ENCODE assay signal across 8 cellular contexts in the genomic region with DNA sequence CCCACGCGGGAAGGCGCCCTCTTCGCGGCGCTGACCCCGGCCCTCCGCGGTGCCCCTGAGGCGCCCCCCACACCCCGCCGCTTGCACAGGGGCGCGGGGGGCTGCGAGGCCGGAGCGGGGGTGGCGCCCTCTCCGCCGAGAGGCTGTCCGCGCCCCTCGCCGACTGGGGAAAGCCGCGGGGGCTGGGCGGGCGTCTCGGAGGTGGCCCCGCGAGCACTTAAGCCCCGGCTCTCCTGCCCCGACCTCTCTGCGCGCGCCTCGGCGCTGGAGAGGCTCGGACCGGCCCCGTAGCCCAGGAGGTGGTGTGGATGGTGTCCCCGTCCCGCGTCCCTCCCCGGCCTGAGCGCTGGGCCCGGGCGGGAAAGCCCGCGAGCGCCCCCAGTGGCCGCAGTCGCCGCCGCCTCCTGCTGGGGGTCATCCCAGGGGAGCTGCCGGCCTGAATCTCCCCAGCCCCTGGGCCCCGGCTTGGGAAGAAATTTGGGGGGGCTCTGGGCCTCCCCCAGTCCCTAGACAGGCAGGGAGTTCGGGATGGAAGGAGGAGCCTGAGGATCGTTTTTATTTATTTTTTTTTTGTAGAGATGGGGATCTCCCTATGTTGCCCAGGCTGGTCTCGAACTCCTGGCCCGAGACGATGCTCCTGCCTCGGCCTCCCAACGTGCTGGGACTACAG. TPM values are rescaled to one million over a fixed set of nuclear protein-coding genes. Genes with fewer than 3 reads are reported as not detected.
DNase-seq lines count a peak whose midpoint lies in the region; ATAC-seq and TF ChIP-seq lines count a peak whose summit lies in the region.

No MANE protein-coding gene starts in this region.

- H3K4me3 ChIP-seq in OCI-LY7 (ENCODE audit: low read depth, low read length, poor library complexity, severe bottlenecking) (no peak overlapping the region), foreskin fibroblast (ENCODE audit: low read depth in 1 of 2, low read length in 2 of 2) (peak overlapping the region in 1 of 2 donors; percentile 59), neuron (ENCODE audit: low read length) (peak overlapping the region; percentile 52), thoracic aorta (peak overlapping the region; percentile 98)

- no peaks in the 10 kb centered on the region for H3K27me3 ChIP-seq in neuron (ENCODE audit: insufficient read depth, low read length)
- no peaks in the 10 kb centered on the region for H3K27me3 ChIP-seq in thoracic aorta (replicated peaks; ENCODE audit: insufficient read depth)

- no peak overlapping the region for H2AFZ ChIP-seq in OCI-LY7 (ENCODE audit: low read length)
- H2AFZ ChIP-seq in neuron (ENCODE audit: low read depth, low read length), result no peak overlapping the region

- ATAC-seq in thoracic aorta (ENCODE audit: insufficient number of reproducible peaks, low FRiP score, low read depth), result no peak

- H3K4me1 ChIP-seq in OCI-LY7 (ENCODE audit: insufficient read depth, low read length, poor library complexity, severe bottlenecking), result no peaks in the 10 kb centered on the region
- peaks cover 45% of the 10 kb centered on the region for H3K4me1 ChIP-seq in neuron (ENCODE audit: insufficient read depth, low read length)
- peaks cover 13 to 44% of the 10 kb centered on the region in 2 donors for H3K4me1 ChIP-seq in thoracic aorta (ENCODE audit: control insufficient read depth in 1 of 2, low read depth in 2 of 2)

- no peaks in the 10 kb centered on the region for H4K20me1 ChIP-seq in OCI-LY7 (ENCODE audit: insufficient read depth, low read length)

- H3K79me2 ChIP-seq in OCI-LY7 (ENCODE audit: insufficient read depth, low read depth, low read length), result no peaks in the 10 kb centered on the region

- POLR2A ChIA-PET in OCI-LY7 (lab: Charles Lee), result interaction anchor here (0.6 kb wide), 1 partner anchor 886 kb away, joined by 3 read pairs; no protein-coding TSS in a partner anchor

- no peak overlapping the region for H3K27ac ChIP-seq in OCI-LY7 (ENCODE audit: low read depth, low read length, poor library complexity, severe bottlenecking)
- H3K27ac ChIP-seq in thoracic aorta, result peak overlapping the region; percentile 99

- H3K9me2 ChIP-seq in OCI-LY7 (ENCODE audit: insufficient read depth, low read length), result no peaks in the 10 kb centered on the region

- H3K36me3 ChIP-seq in OCI-LY7 (ENCODE audit: insufficient read depth, low read length) (no peaks in the 10 kb centered on the region), neuron (ENCODE audit: insufficient read depth, low read length) (peaks cover 5% of the 10 kb centered on the region), thoracic aorta (no peaks in the 10 kb centered on the region)

- CTCF ChIA-PET in OCI-LY7 (lab: Charles Lee; ENCODE audit: unreplicated experiment), result no interaction called here

- no TSS peak for BruUV-seq in OCI-LY7 (replicated peaks; lab: Mats Ljungman, UMichigan)

- H3K4me2 ChIP-seq in OCI-LY7 (ENCODE audit: low read length), result no peak overlapping the region; the same call in 1 of the 2 replicates

- DNase-seq in AG08396 (ENCODE audit: low spot score), result peak; percentile 94
- peak; percentile 85 for DNase-seq in GM19240 (ENCODE audit: insufficient read length, low spot score)
- peak; percentile 25 for DNase-seq in OCI-LY7 (ENCODE audit: low spot score)
- peak; percentile 59 for DNase-seq in activated T-helper 9 cell treated with anti-CD3 and anti-CD28 coated beads, Interleukin-2, amount 50 U/mL, for 16 hours (ENCODE audit: low read depth)
- peak in 1 of 2 donors; percentile 78 for DNase-seq in foreskin fibroblast
- DNase-seq in thoracic aorta (ENCODE audit: low spot score), result no peak
- no peak for DNase-seq in SHP77 treated with DMSO at 0.1 percent for 48 hours (lab: John Stamatoyannopoulos, UW)

- H3K9me3 ChIP-seq in OCI-LY7 (ENCODE audit: low read length) (no peaks in the 10 kb centered on the region), neuron (ENCODE audit: low read length) (no peaks in the 10 kb centered on the region), thoracic aorta (no peaks in the 10 kb centered on the region)

- TF ChIP-seq CTCF in OCI-LY7 (conservative IDR thresholded peaks at IDR 0.05; ENCODE audit: low read length) (peak; percentile 74), foreskin fibroblast (IDR thresholded peaks at IDR 0.05; ENCODE audit: low read depth, low read length) (peak; percentile 57), thoracic aorta (IDR thresholded peaks at IDR 0.05) (peak; percentile 97)

- intact Hi-C loops in OCI-LY7 (cut with micrococcal nuclease; ENCODE audit: unreplicated experiment), result no loop called here

RNA-seq across cellular contexts. Expression of gene HES4, which starts 1.9 kb away (rescaled TPM):
- not detected in 2 replicates for total RNA-seq in OCI-LY7 (2014; rRNA removed; shearing (Covaris generic))
- total RNA-seq in OCI-LY7 (2022) (not detected in 2 replicates), thoracic aorta (10 to 100 TPM; 50.1 to 98.8 TPM)

RNA-seq across cellular contexts. Expression of gene ISG15, which starts 11.5 kb away (rescaled TPM):
- 99.9 and 110 TPM in 2 replicates for total RNA-seq in OCI-LY7 (2014; rRNA removed; shearing (Covaris generic))
- total RNA-seq in OCI-LY7 (2022) (53.4 and 65.4 TPM in 2 replicates), thoracic aorta (100 to 1,000 TPM in 1 of 2 donors, 10 to 100 TPM in 1; 31.5 to 104 TPM)

RNA-seq across cellular contexts. Expression of gene AGRN, which starts 18.2 kb away (rescaled TPM):
- total RNA-seq in OCI-LY7 (2014; rRNA removed; shearing (Covaris generic)), result 2.2 and 2.7 TPM in 2 replicates
- total RNA-seq in OCI-LY7 (2022) (9.1 and 9.8 TPM in 2 replicates), thoracic aorta (10 to 100 TPM; 36.2 to 36.7 TPM)

RNA-seq across cellular contexts. Expression of gene PERM1, which starts 19.9 kb away (rescaled TPM):
- total RNA-seq in OCI-LY7 (2014; rRNA removed; shearing (Covaris generic)), result not detected in 2 replicates
- total RNA-seq in OCI-LY7 (2022) (not detected in 2 replicates), thoracic aorta (under 1 TPM; 0.54 to 0.99 TPM)

RNA-seq across cellular contexts. Expression of gene PLEKHN1, which starts 35.5 kb away (rescaled TPM):
- total RNA-seq in OCI-LY7 (2014; rRNA removed; shearing (Covaris generic)), result 0.05 TPM in 1 of 2 replicates, not detected in the other
- total RNA-seq in OCI-LY7 (2022) (not detected in 2 replicates), thoracic aorta (under 1 TPM in 1 of 2 donors, not detected in 1; 0.27 TPM)

Comparison
In these comparisons a context has a peak if more than half of its experiments do, and no peak if none do; other contexts are left out.
1. DNase-seq: peak in AG08396 (single experiment), GM19240 (single experiment), OCI-LY7 (single experiment) and activated T-helper 9 cell treated with anti-CD3 and anti-CD28 coated beads, Interleukin-2, amount 50 U/mL, for 16 hours (single experiment); none in thoracic aorta (single experiment) and SHP77 treated with DMSO at 0.1 percent for 48 hours (single experiment).
2. RNA of gene HES4, which starts 1.9 kb away (total RNA-seq): 50.1 to 98.8 TPM in thoracic aorta; not detected in OCI-LY7; every median in the first group is over 10 times any median in the second.
3. Peak in every context shown above with its lines, with median percentiles within 50 percentile points of each other: CTCF ChIP-seq.